ENCODE assay signal across 32 cellular contexts in genomic region chr12:48985901-48986300, GRCh38. TPM values are rescaled to one million over a fixed set of nuclear protein-coding genes. Genes with fewer than 3 reads are reported as not detected.
A peak's percentile ranks its signal among the peaks of the same experiment; 100 is the strongest.
DNase-seq lines count a peak whose midpoint lies in the region; ATAC-seq, FAIRE-seq and TF ChIP-seq lines count a peak whose summit lies in the region.
"Had no signal": no experiment of that assay in that cellular context is flagged by ENCODE, and none has a peak within 500 bp of the region (broad histone marks: within the 10 kb centered on the region; RNA-seq: fewer than 3 reads in every experiment).

No MANE protein-coding gene starts in this region.

- H3K9me3 ChIP-seq in K562 (replicated peaks; ENCODE audit: control insufficient read depth, insufficient read depth, low read depth, low read length) (no peaks in the 10 kb centered on the region), neuronal stem cell (replicated peaks in 1 of 2; ENCODE audit: control insufficient read depth in 2 of 2, insufficient read depth in 1 of 2, low read depth in 1 of 2, low read length in 2 of 2) (peaks cover 0 to 2% of the 10 kb centered on the region in 2 donors)

- H2BK15ac ChIP-seq in neuronal stem cell (ENCODE audit: low read length) = no peak overlapping the region

- H4K91ac ChIP-seq in neuronal stem cell (ENCODE audit: low read depth, low read length, poor library complexity) = no peak overlapping the region

- H3K4me1 ChIP-seq in K562 (replicated peaks in 1 of 2; ENCODE audit: control insufficient read depth in 2 of 2, insufficient read depth in 2 of 2, low read length in 2 of 2) = peaks cover 2 to 13% of the 10 kb centered on the region in 2 experiments; a peak in 3 of 5 replicates
- H3K4me1 ChIP-seq in neuronal stem cell (ENCODE audit: control insufficient read depth in 2 of 2, insufficient read depth in 1 of 2, low read depth in 1 of 2, low read length in 2 of 2) = peaks cover 14 to 21% of the 10 kb centered on the region in 2 donors

- H3K27ac ChIP-seq in K562 (ENCODE audit: extremely low read depth, low read depth, low read length) (no peak overlapping the region), neuronal stem cell (replicated peaks; ENCODE audit: low read length) (no peak overlapping the region)
- H3K27ac ChIP-seq: 22Rv1, PC-9 had no signal

- WGBS in K562 (ENCODE audit: insufficient coverage, low coverage, missing lambda C conversion rate) = 21% methylated on average over 2 of the region's 2 CpGs
- WGBS in neuronal stem cell (ENCODE audit: extremely low coverage in 2 of 2, insufficient read length in 2 of 2, insufficient replicate concordance in 1 of 2), 2 donors = no CpG with 5 or more reads among the region's 2 CpGs

- peak overlapping the region; percentile 5 for H3K18ac ChIP-seq in neuronal stem cell (ENCODE audit: low read length)

- H4K8ac ChIP-seq in neuronal stem cell (ENCODE audit: low read depth, low read length) = no peak overlapping the region

- H3K23ac ChIP-seq in neuronal stem cell (ENCODE audit: low read depth, low read length, poor library complexity) = no peak overlapping the region

- H3K4me3 ChIP-seq in H7 (ENCODE audit: insufficient read depth, low read depth, low read length) (no peak overlapping the region), K562 (no peak overlapping the region), neuronal stem cell (ENCODE audit: low read length in 2 of 2) (no peak overlapping the region)
- H3K4me3 ChIP-seq: PC-9 had no signal

- intact Hi-C loops in K562 (cut with micrococcal nuclease) = loop anchor here (5.0 to 10.0 kb wide), 2 partner anchors 54 to 231 kb away; no protein-coding TSS in a partner anchor

- POLR2A ChIA-PET in K562 (lab: Yijun Ruan, JAX) = interaction anchor here (0.7 kb wide), 1 partner anchor 32 kb away, joined by 3 read pairs; no protein-coding TSS in a partner anchor

- peaks cover 5% of the 10 kb centered on the region for H4K20me1 ChIP-seq in K562 (replicated peaks; ENCODE audit: control insufficient read depth, insufficient read depth, low read length)

- no peak overlapping the region for H2BK120ac ChIP-seq in neuronal stem cell (ENCODE audit: low read depth, low read length)

- H3K4ac ChIP-seq in neuronal stem cell (ENCODE audit: low read length) = no peak overlapping the region

- no TSS peak for BruUV-seq in K562 (replicated peaks; lab: Mats Ljungman, UMichigan)

- no peaks in the 10 kb centered on the region for H3K36me3 ChIP-seq in H7 (replicated peaks; ENCODE audit: control insufficient read depth, insufficient read depth, low read length)
- H3K36me3 ChIP-seq in K562 (ENCODE audit: control insufficient read depth, insufficient read depth, low read length) = no peaks in the 10 kb centered on the region
- no peaks in the 10 kb centered on the region for H3K36me3 ChIP-seq in neuronal stem cell (replicated peaks in 1 of 2; ENCODE audit: control insufficient read depth in 2 of 2, insufficient read depth in 2 of 2, low read length in 2 of 2)

- in situ Hi-C loops in K562 (cut with MboI) = no loop called here

- H3K4me2 ChIP-seq in K562 (ENCODE audit: insufficient read depth, low read length) (no peak overlapping the region), neuronal stem cell (ENCODE audit: insufficient read depth, low read length, poor library complexity, severe bottlenecking) (no peak overlapping the region)
- H3K4me2 ChIP-seq: PC-9 had no signal

- no peak for TF ChIP-seq EP300 in K562 (IDR thresholded peaks at IDR 0.05; ENCODE audit: low read length)

- DNase-seq in NCI-H748 (lab: John Stamatoyannopoulos, UW; ENCODE audit: unreplicated experiment) (peak; percentile 17), NCI-H748 treated with DMSO at 0.1 percent for 48 hours (lab: John Stamatoyannopoulos, UW) (no peak), H7 (peak; percentile 23), K562 (ENCODE audit: extremely low read depth in 1 of 4, low spot score in 3 of 4) (no peak), neuronal stem cell (ENCODE audit: low spot score) (no peak), NCI-H2196 (lab: John Stamatoyannopoulos, UW; ENCODE audit: unreplicated experiment) (no peak), NCI-H345 (lab: John Stamatoyannopoulos, UW) (no peak), SW480 (ENCODE audit: low spot score) (no peak)
- DNase-seq: Calu3; DMS153; DND-41; KBM-7; MV-4-11; NCI-H1105 treated with DMSO at 0.1 percent for 48 hours; NCI-H146; NCI-H1930; NCI-H2107; NCI-H526 treated with DMSO at 0.1 percent for 48 hours; NK-92 treated with Interleukin-12 subunit alpha and Interleukin-12 subunit beta, amount 100 ng/mL, for 24 hours; PC-9 had no signal

- H3K79me1 ChIP-seq in neuronal stem cell (ENCODE audit: low read depth, low read length) = no peaks in the 10 kb centered on the region

- H2BK5ac ChIP-seq in neuronal stem cell (ENCODE audit: low read length) = no peak overlapping the region

- TF ChIP-seq POLR2A in K562 (conservative IDR thresholded peaks at IDR 0.05) = no peak

- ATAC-seq in K562 = no peak
- ATAC-seq: HepG2 had no signal

- H3K79me2 ChIP-seq in K562 (ENCODE audit: control insufficient read depth, insufficient read depth, low read length) = no peaks in the 10 kb centered on the region

- H3K14ac ChIP-seq in neuronal stem cell (ENCODE audit: low read length) = no peak overlapping the region

- CTCF ChIA-PET in K562 (lab: Yijun Ruan, JAX; ENCODE audit: low intra/inter-chr PET ratio) = interaction anchor here (0.6 kb wide), 1 partner anchor 83 kb away, joined by 3 read pairs; no protein-coding TSS in a partner anchor

- H2AFZ ChIP-seq in K562 (ENCODE audit: low read depth, low read length) = no peak overlapping the region
- no peak overlapping the region for H2AFZ ChIP-seq in neuronal stem cell (ENCODE audit: low read length)
- H2AFZ ChIP-seq: PC-9 had no signal

- no peak overlapping the region for H2BK12ac ChIP-seq in neuronal stem cell (ENCODE audit: low read length)

- H3K9ac ChIP-seq in K562 (ENCODE audit: insufficient read depth in 1 of 2, low read depth in 2 of 2, low read length in 2 of 2) = no peak overlapping the region
- no peak overlapping the region for H3K9ac ChIP-seq in neuronal stem cell (ENCODE audit: low read depth, low read length, poor library complexity)

- H2AK5ac ChIP-seq in neuronal stem cell (ENCODE audit: low read depth, low read length) = no peak overlapping the region

- no peak for TF ChIP-seq RAD21 in K562 (CRISPR knock-in tag; conservative IDR thresholded peaks at IDR 0.05 in 1 of 2, IDR thresholded peaks at IDR 0.05 in 1 of 2)

- FAIRE-seq in K562 (lab: Jason Lieb, UNC) = no peak
- FAIRE-seq: GM19239, H54, HepG2 had no signal

- H3K9me1 ChIP-seq in K562 (ENCODE audit: control insufficient read depth, insufficient read depth, low read length) = peaks cover 3% of the 10 kb centered on the region

- H3K27me3 ChIP-seq in H7 (ENCODE audit: control insufficient read depth, insufficient read depth, low read length) (peaks cover 69% of the 10 kb centered on the region), K562 (ENCODE audit: control insufficient read depth in 2 of 2, insufficient read depth in 2 of 2, low read length in 2 of 2) (peaks cover 28 to 60% of the 10 kb centered on the region in 2 experiments; a peak in 4 of 5 replicates), neuronal stem cell (ENCODE audit: control insufficient read depth in 3 of 3, insufficient read depth in 3 of 3, low read depth in 1 of 3, low read length in 3 of 3) (peaks cover 43 to 88% (median 82%) of the 10 kb centered on the region in 3 experiments)

- TF ChIP-seq CTCF in K562 (IDR thresholded peaks at IDR 0.05 in 2 of 3, conservative IDR thresholded peaks at IDR 0.05 in 1 of 3; ENCODE audit: insufficient read depth in 2 of 3, low read depth in 1 of 3, low read length in 3 of 3) = no peak

RNA-seq across cellular contexts. Expression of gene WNT1, which starts 7.8 kb away (rescaled TPM):
- not detected in 2 replicates for total RNA-seq in H7 (2014; rRNA removed; shearing (Covaris generic))
- total RNA-seq in K562 (2011; cell fraction: chromatin; rRNA removed; ENCODE audit: low replicate concordance) = not detected in 2 replicates
- total RNA-seq in K562 (2011; cell fraction: nucleolus; rRNA removed) = not detected in 2 replicates
- total RNA-seq in K562 (2011; cell fraction: nucleoplasm; rRNA removed) = not detected in 2 replicates
- total RNA-seq in K562 (2014; rRNA removed) (not detected in 2 replicates), K562 (2014; rRNA removed; fragmentation: Illumina TruSeq; extraction: Trizol) (not detected in 2 replicates), K562 (2015; rRNA removed; fragmentation: Illumina TruSeq; extraction: Trizol) (not detected in 2 replicates), K562 (2021) (not detected in 2 replicates)
- polyA plus RNA-seq in K562 (2011; rRNA removed) (not detected in 2 replicates), K562 (2014; fragmentation: Illumina TruSeq; extraction: Trizol) (not detected in 2 replicates), K562 (2014; fragmentation: Nextera tagmentation; extraction: Ambion mirVana) (not detected), K562 (2014; rRNA removed) (0.38 TPM in 1 of 2 replicates, not detected in the other)
- not detected in 2 replicates for polyA plus RNA-seq in K562 (2011; cell fraction: cytosol; rRNA removed)
- not detected in 2 replicates for polyA plus RNA-seq in K562 (2011; cell fraction: nucleus; rRNA removed)
- not detected in 2 replicates for polyA plus RNA-seq in K562 (2012)
- not detected in 2 replicates for polyA minus RNA-seq in K562 (2011; rRNA and poly(A)+ RNA removed)
- not detected in 2 replicates for polyA minus RNA-seq in K562 (2011; cell fraction: cytosol; rRNA and poly(A)+ RNA removed)
- polyA minus RNA-seq in K562 (2011; cell fraction: nucleus; rRNA and poly(A)+ RNA removed) = not detected in 2 replicates
- 0.11 TPM for polyA plus RNA-seq in neuronal stem cell (2013, experiment 1 of 2)
- polyA plus RNA-seq in neuronal stem cell (2013, experiment 2 of 2) = 0.03 TPM
- total RNA-seq: B cell, Calu3, HepG2, HT1080, LHCN-M2, MCF 10A, NCI-H460, PC-9, Right ventricle myocardium superior, RPMI7951, SK-MEL-5 had no signal
- polyA plus RNA-seq: HepG2 had no signal

RNA-seq across cellular contexts. Expression of gene DDN, which starts 13.3 kb away (rescaled TPM):
- 0.10 and 0.30 TPM in 2 replicates for total RNA-seq in H7 (2014; rRNA removed; shearing (Covaris generic))
- total RNA-seq in K562 (2011; cell fraction: chromatin; rRNA removed; ENCODE audit: low replicate concordance) = 1.2 and 2.3 TPM in 2 replicates
- 1.7 TPM in 2 replicates for total RNA-seq in K562 (2011; cell fraction: nucleolus; rRNA removed)
- 0.92 and 1.0 TPM in 2 replicates for total RNA-seq in K562 (2011; cell fraction: nucleoplasm; rRNA removed)
- total RNA-seq in K562 (2014; rRNA removed) (2.5 and 3.6 TPM in 2 replicates), K562 (2014; rRNA removed; fragmentation: Illumina TruSeq; extraction: Trizol) (0.99 and 1.4 TPM in 2 replicates), K562 (2015; rRNA removed; fragmentation: Illumina TruSeq; extraction: Trizol) (2.3 and 2.5 TPM in 2 replicates), K562 (2021) (3.4 and 3.6 TPM in 2 replicates)
- polyA plus RNA-seq in K562 (2011; rRNA removed) (0.31 and 0.42 TPM in 2 replicates), K562 (2014; fragmentation: Illumina TruSeq; extraction: Trizol) (1.6 and 1.9 TPM in 2 replicates), K562 (2014; fragmentation: Nextera tagmentation; extraction: Ambion mirVana) (under 1 TPM; 0.03 to 0.13 TPM), K562 (2014; rRNA removed) (2.2 and 2.4 TPM in 2 replicates)
- polyA plus RNA-seq in K562 (2011; cell fraction: cytosol; rRNA removed) = 0.31 and 0.69 TPM in 2 replicates
- 0.53 and 1.2 TPM in 2 replicates for polyA plus RNA-seq in K562 (2011; cell fraction: nucleus; rRNA removed)
- polyA plus RNA-seq in K562 (2012) = 0.55 and 1.8 TPM in 2 replicates
- 0.24 and 0.70 TPM in 2 replicates for polyA minus RNA-seq in K562 (2011; rRNA and poly(A)+ RNA removed)
- 0.64 and 0.76 TPM in 2 replicates for polyA minus RNA-seq in K562 (2011; cell fraction: cytosol; rRNA and poly(A)+ RNA removed)
- polyA minus RNA-seq in K562 (2011; cell fraction: nucleus; rRNA and poly(A)+ RNA removed) = 0.56 and 0.81 TPM in 2 replicates
- 0.10 TPM for polyA plus RNA-seq in neuronal stem cell (2013, experiment 1 of 2)
- polyA plus RNA-seq in neuronal stem cell (2013, experiment 2 of 2) = 0.07 TPM
- total RNA-seq: RPMI7951 had no signal

RNA-seq across cellular contexts. Expression of gene WNT10B, which starts 14.4 kb away (rescaled TPM):
- 0.83 and 0.92 TPM in 2 replicates for total RNA-seq in H7 (2014; rRNA removed; shearing (Covaris generic))
- 2.0 and 6.4 TPM in 2 replicates for total RNA-seq in K562 (2011; cell fraction: chromatin; rRNA removed; ENCODE audit: low replicate concordance)
- total RNA-seq in K562 (2011; cell fraction: nucleolus; rRNA removed) = 4.9 and 7.2 TPM in 2 replicates
- total RNA-seq in K562 (2011; cell fraction: nucleoplasm; rRNA removed) = 5.2 and 7.3 TPM in 2 replicates
- total RNA-seq in K562 (2014; rRNA removed) (2.1 and 2.4 TPM in 2 replicates), K562 (2014; rRNA removed; fragmentation: Illumina TruSeq; extraction: Trizol) (1.2 and 1.3 TPM in 2 replicates), K562 (2015; rRNA removed; fragmentation: Illumina TruSeq; extraction: Trizol) (0.53 and 0.69 TPM in 2 replicates), K562 (2021) (2.4 and 2.6 TPM in 2 replicates)
- polyA plus RNA-seq in K562 (2011; rRNA removed) (1.8 and 2.2 TPM in 2 replicates), K562 (2014; fragmentation: Illumina TruSeq; extraction: Trizol) (1.8 and 1.9 TPM in 2 replicates), K562 (2014; fragmentation: Nextera tagmentation; extraction: Ambion mirVana) (under 1 TPM; 0.25 to 0.31 TPM), K562 (2014; rRNA removed) (0.91 and 2.3 TPM in 2 replicates)
- 1.6 and 4.7 TPM in 2 replicates for polyA plus RNA-seq in K562 (2011; cell fraction: cytosol; rRNA removed)
- polyA plus RNA-seq in K562 (2011; cell fraction: nucleus; rRNA removed) = 2.0 and 3.0 TPM in 2 replicates
- polyA plus RNA-seq in K562 (2012) = 0.69 and 1.0 TPM in 2 replicates
- 1.0 and 1.4 TPM in 2 replicates for polyA minus RNA-seq in K562 (2011; rRNA and poly(A)+ RNA removed)
- polyA minus RNA-seq in K562 (2011; cell fraction: cytosol; rRNA and poly(A)+ RNA removed) = 1.2 and 2.3 TPM in 2 replicates
- 2.0 and 2.6 TPM in 2 replicates for polyA minus RNA-seq in K562 (2011; cell fraction: nucleus; rRNA and poly(A)+ RNA removed)
- 0.04 TPM for polyA plus RNA-seq in neuronal stem cell (2013, experiment 1 of 2)
- polyA plus RNA-seq in neuronal stem cell (2013, experiment 2 of 2) = not detected
- total RNA-seq: Calu3, PC-9, RPMI7951 had no signal

RNA-seq across cellular contexts. Expression of gene ARF3, which starts 28.6 kb away (rescaled TPM):
- 68.9 and 95.1 TPM in 2 replicates for total RNA-seq in H7 (2014; rRNA removed; shearing (Covaris generic))
- 131 and 142 TPM in 2 replicates for total RNA-seq in K562 (2011; cell fraction: chromatin; rRNA removed; ENCODE audit: low replicate concordance)
- 50.7 and 57.0 TPM in 2 replicates for total RNA-seq in K562 (2011; cell fraction: nucleolus; rRNA removed)
- 82.6 and 115 TPM in 2 replicates for total RNA-seq in K562 (2011; cell fraction: nucleoplasm; rRNA removed)
- total RNA-seq in K562 (2014; rRNA removed) (45.8 and 62.4 TPM in 2 replicates), K562 (2014; rRNA removed; fragmentation: Illumina TruSeq; extraction: Trizol) (53.7 and 56.2 TPM in 2 replicates), K562 (2015; rRNA removed; fragmentation: Illumina TruSeq; extraction: Trizol) (64.4 and 64.9 TPM in 2 replicates), K562 (2021) (130 and 132 TPM in 2 replicates)
- polyA plus RNA-seq in K562 (2011; rRNA removed) (126 and 170 TPM in 2 replicates), K562 (2014; fragmentation: Illumina TruSeq; extraction: Trizol) (85.5 and 90.9 TPM in 2 replicates), K562 (2014; fragmentation: Nextera tagmentation; extraction: Ambion mirVana) (1 to 10 TPM; 5.9 to 7.4 TPM), K562 (2014; rRNA removed) (68.6 and 76.7 TPM in 2 replicates)
- polyA plus RNA-seq in K562 (2011; cell fraction: cytosol; rRNA removed) = 111 and 156 TPM in 2 replicates
- 78.0 and 79.8 TPM in 2 replicates for polyA plus RNA-seq in K562 (2011; cell fraction: nucleus; rRNA removed)
- polyA plus RNA-seq in K562 (2012) = 85.5 and 106 TPM in 2 replicates
- polyA minus RNA-seq in K562 (2011; rRNA and poly(A)+ RNA removed) = 136 and 155 TPM in 2 replicates
- polyA minus RNA-seq in K562 (2011; cell fraction: cytosol; rRNA and poly(A)+ RNA removed) = 46.3 and 59.6 TPM in 2 replicates
- 21.4 and 33.9 TPM in 2 replicates for polyA minus RNA-seq in K562 (2011; cell fraction: nucleus; rRNA and poly(A)+ RNA removed)
- 72.0 TPM for polyA plus RNA-seq in neuronal stem cell (2013, experiment 1 of 2)
- 77.4 TPM for polyA plus RNA-seq in neuronal stem cell (2013, experiment 2 of 2)

RNA-seq across cellular contexts. Expression of gene PRKAG1, which starts 32.7 kb away (rescaled TPM):
- total RNA-seq in H7 (2014; rRNA removed; shearing (Covaris generic)) = 44.2 and 51.1 TPM in 2 replicates
- 48.6 and 71.2 TPM in 2 replicates for total RNA-seq in K562 (2011; cell fraction: chromatin; rRNA removed; ENCODE audit: low replicate concordance)
- total RNA-seq in K562 (2011; cell fraction: nucleolus; rRNA removed) = 26.7 and 27.0 TPM in 2 replicates
- 42.8 and 56.8 TPM in 2 replicates for total RNA-seq in K562 (2011; cell fraction: nucleoplasm; rRNA removed)
- total RNA-seq in K562 (2014; rRNA removed) = 51.1 and 51.6 TPM in 2 replicates
- 79.1 and 86.8 TPM in 2 replicates for total RNA-seq in K562 (2014; rRNA removed; fragmentation: Illumina TruSeq; extraction: Trizol)
- total RNA-seq in K562 (2015; rRNA removed; fragmentation: Illumina TruSeq; extraction: Trizol) = 74.0 and 75.0 TPM in 2 replicates
- total RNA-seq in K562 (2021) = 49.3 and 51.9 TPM in 2 replicates
- 109 TPM in 2 replicates for polyA plus RNA-seq in K562 (2011; rRNA removed)
- polyA plus RNA-seq in K562 (2011; cell fraction: cytosol; rRNA removed) = 85.7 and 115 TPM in 2 replicates
- polyA plus RNA-seq in K562 (2011; cell fraction: nucleus; rRNA removed) = 31.1 and 53.9 TPM in 2 replicates
- polyA plus RNA-seq in K562 (2012) = 53.3 and 68.9 TPM in 2 replicates
- polyA plus RNA-seq in K562 (2014; fragmentation: Illumina TruSeq; extraction: Trizol) = 95.8 and 108 TPM in 2 replicates
- polyA plus RNA-seq in K562 (2014; fragmentation: Nextera tagmentation; extraction: Ambion mirVana) = 100 to 1,000 TPM in 1 of 2 experiments, 10 to 100 TPM in 1; 82.7 to 126 TPM
- polyA plus RNA-seq in K562 (2014; rRNA removed) = 59.7 and 64.5 TPM in 2 replicates
- polyA minus RNA-seq in K562 (2011; rRNA and poly(A)+ RNA removed) = 57.9 and 64.9 TPM in 2 replicates
- polyA minus RNA-seq in K562 (2011; cell fraction: cytosol; rRNA and poly(A)+ RNA removed) = 22.4 and 27.7 TPM in 2 replicates
- 9.0 and 14.2 TPM in 2 replicates for polyA minus RNA-seq in K562 (2011; cell fraction: nucleus; rRNA and poly(A)+ RNA removed)
- 36.1 TPM for polyA plus RNA-seq in neuronal stem cell (2013, experiment 1 of 2)
- polyA plus RNA-seq in neuronal stem cell (2013, experiment 2 of 2) = 34.4 TPM

Comparison
In these comparisons a context has a peak if more than half of its experiments do, and no peak if none do; other contexts are left out.
1. DNase-seq: peak in NCI-H748 (single experiment) and H7 (single experiment); none in NCI-H748 treated with DMSO at 0.1 percent for 48 hours (single experiment), K562 (0 of 4), neuronal stem cell (single experiment), NCI-H2196 (single experiment), NCI-H345 (single experiment) and SW480 (single experiment).